In genomic region chr3:112092439-112093179, GRCh38 we compare ENCODE assay signal across 9 cellular contexts. TPM values are rescaled to one million over a fixed set of nuclear protein-coding genes. Genes with fewer than 3 reads are reported as not detected.
DNase-seq lines count a peak whose midpoint lies in the region; ATAC-seq and TF ChIP-seq lines count a peak whose summit lies in the region.
"Had no signal": no experiment of that assay in that cellular context is flagged by ENCODE, and none has a peak within 500 bp of the region (broad histone marks: within the 10 kb centered on the region; RNA-seq: fewer than 3 reads in every experiment).

No MANE protein-coding gene starts in this region.

- H3K9ac ChIP-seq in mesenchymal stem cell (ENCODE audit: low read length) = peak overlapping the region; percentile 25

- H3K27ac Mint-ChIP-seq in HFFc6 = peak overlapping the region; percentile 75
- H3K27ac Mint-ChIP-seq in WTC11 = peak overlapping the region; percentile 69

- H3K4me1 ChIP-seq in mesenchymal stem cell (ENCODE audit: control insufficient read depth, insufficient read depth, low read depth, low read length) (peaks cover 18% of the 10 kb centered on the region), ovary (ENCODE audit: insufficient read depth) (no peaks in the 10 kb centered on the region)

- no peak overlapping the region for H3K23ac ChIP-seq in mesenchymal stem cell (ENCODE audit: low read length in 2 of 2)

- TF ChIP-seq EP300 in ovary (IDR thresholded peaks at IDR 0.05) = no peak

- H3K9me3 ChIP-seq in mesenchymal stem cell (ENCODE audit: control insufficient read depth, low read length) = peaks cover 4% of the 10 kb centered on the region
- no peaks in the 10 kb centered on the region for H3K9me3 ChIP-seq in ovary

- H3K27ac ChIP-seq in mesenchymal stem cell (ENCODE audit: low read length, poor library complexity, severe bottlenecking) (peak overlapping the region; percentile 75), ovary (no peak overlapping the region)

- CTCF ChIA-PET in WTC11 (lab: Charles Lee) = interaction anchor here (2.3 kb wide), 1 partner anchor 19 kb away, joined by 12 read pairs; no protein-coding TSS in a partner anchor

- peak overlapping the region in 1 of 2 experiments; percentile 24 for H3K18ac ChIP-seq in mesenchymal stem cell (ENCODE audit: low read depth in 1 of 2, low read length in 2 of 2)

- no peak overlapping the region for H2BK12ac ChIP-seq in mesenchymal stem cell (ENCODE audit: low read length in 2 of 2)

- H3K27me3 Mint-ChIP-seq in HFFc6 (ENCODE audit: insufficient read depth) (no peaks in the 10 kb centered on the region), WTC11 (ENCODE audit: low read depth) (no peaks in the 10 kb centered on the region)

- H3K4me3 Mint-ChIP-seq in HFFc6 (peak overlapping the region; percentile 71), WTC11 (no peak overlapping the region; the same call in 1 of the 2 replicates)

- H2BK15ac ChIP-seq in mesenchymal stem cell (ENCODE audit: low read depth, poor library complexity, severe bottlenecking) = no peak overlapping the region

- peak overlapping the region in 1 of 2 experiments; percentile 41 for H3K4ac ChIP-seq in mesenchymal stem cell (ENCODE audit: low read depth in 1 of 2, low read length in 2 of 2)

- POLR2A ChIA-PET in WTC11 (lab: Charles Lee) = interaction anchor here (0.6 kb wide), 2 partner anchors 18 to 470 kb away, joined by 3 read pairs; partner anchors contain the start of gene SLC35A5

- peak overlapping the region in 1 of 2 experiments; percentile 20 for H3K4me3 ChIP-seq in mesenchymal stem cell (ENCODE audit: insufficient read depth in 1 of 2, low read depth in 1 of 2, low read length in 2 of 2)
- H3K4me3 ChIP-seq in ovary = no peak overlapping the region

- H3K27me3 ChIP-seq in mesenchymal stem cell (ENCODE audit: control insufficient read depth in 1 of 2, insufficient read depth in 1 of 2, low read length in 2 of 2) (peaks cover 0 to 6% of the 10 kb centered on the region in 2 experiments), ovary (no peaks in the 10 kb centered on the region)

- H3K9me3 Mint-ChIP-seq in HFFc6 (peaks cover 9% of the 10 kb centered on the region), WTC11 (no peaks in the 10 kb centered on the region)

- TF ChIP-seq CTCF in HFFc6 (IDR thresholded peaks at IDR 0.05) = no peak
- TF ChIP-seq CTCF in WTC11 (IDR thresholded peaks at IDR 0.05) = no peak
- no peak for TF ChIP-seq CTCF in ovary (IDR thresholded peaks at IDR 0.05)

- intact Hi-C loops in ovary (cut with DNase I) = no loop called here

- ATAC-seq in WTC11 (peak; percentile 81), GM21447 (IDR thresholded peaks at IDR 0.05; ENCODE audit: unreplicated experiment) (no peak), HG03280 (IDR thresholded peaks at IDR 0.05; ENCODE audit: unreplicated experiment) (no peak)

- peaks cover 84% of the 10 kb centered on the region for H3K4me1 Mint-ChIP-seq in HFFc6 (ENCODE audit: low read depth)
- peaks cover 55% of the 10 kb centered on the region for H3K4me1 Mint-ChIP-seq in WTC11

- H3K4me2 ChIP-seq in mesenchymal stem cell (ENCODE audit: low read length, poor library complexity, severe bottlenecking) = peak overlapping the region; percentile 39

- WGBS in mesenchymal stem cell = 47% methylated on average over 7 of the region's 7 CpGs
- 31 to 33% (median 33%) methylated on average over 7 of the region's 7 CpGs for WGBS in ovary, 3 donors

- peaks cover 16% of the 10 kb centered on the region for H3K79me1 ChIP-seq in mesenchymal stem cell (replicated peaks; ENCODE audit: low read length, poor library complexity, severe bottlenecking)

- H2AFZ ChIP-seq in mesenchymal stem cell (ENCODE audit: low read depth, low read length) = peak overlapping the region; percentile 53

- H4K91ac ChIP-seq in mesenchymal stem cell (ENCODE audit: low read length) = no peak overlapping the region

- TF ChIP-seq POLR2A in ovary (IDR thresholded peaks at IDR 0.05) = no peak

- peaks cover 0 to 12% of the 10 kb centered on the region in 2 experiments for H3K36me3 ChIP-seq in mesenchymal stem cell (ENCODE audit: control insufficient read depth in 1 of 2, insufficient read depth in 2 of 2, low read depth in 1 of 2, low read length in 2 of 2)
- H3K36me3 ChIP-seq in ovary = no peaks in the 10 kb centered on the region

- no peak overlapping the region for H2BK120ac ChIP-seq in mesenchymal stem cell (ENCODE audit: low read depth, low read length)

- peak overlapping the region; percentile 19 for H4K8ac ChIP-seq in mesenchymal stem cell (ENCODE audit: low read length)

- H3K36me3 Mint-ChIP-seq in HFFc6 (ENCODE audit: low read depth) (peaks cover 46% of the 10 kb centered on the region), WTC11 (no peaks in the 10 kb centered on the region)

- DNase-seq in DMS53 treated with DMSO at 0.1 percent for 48 hours (lab: John Stamatoyannopoulos, UW; ENCODE audit: unreplicated experiment) = peak; percentile 71
- DNase-seq in HFFc6 = no peak
- no peak for DNase-seq in WTC11 (ENCODE audit: low spot score)
- peak; percentile 42 for DNase-seq in mesenchymal stem cell
- DNase-seq in activated CD8-positive, alpha-beta memory T cell treated with anti-CD3 and anti-CD28 coated beads, Interleukin-2, amount 50 U/mL, for 4 hours = no peak
- DNase-seq in ovary = no peak
- DNase-seq: NK-92 treated with Interleukin-12 subunit alpha and Interleukin-12 subunit beta, amount 100 ng/mL, for 24 hours had no signal

- H2AK5ac ChIP-seq in mesenchymal stem cell (ENCODE audit: low read length, severe bottlenecking) = no peak overlapping the region

- H3K14ac ChIP-seq in mesenchymal stem cell (ENCODE audit: low read length in 2 of 2) = no peak overlapping the region

- H2BK5ac ChIP-seq in mesenchymal stem cell (ENCODE audit: low read depth, low read length, poor library complexity, severe bottlenecking) = no peak overlapping the region

TF ChIP-seq in WTC11, 78 proteins besides CTCF, POLR2A, EP300 and RAD21:
- TF ChIP-seq GRHL2 (CRISPR knock-in tag; IDR thresholded peaks at IDR 0.05; ENCODE audit: insufficient replicate concordance, severe bottlenecking) (no peak), E2F1 (CRISPR knock-in tag; IDR thresholded peaks at IDR 0.05) (no peak), ERG (CRISPR knock-in tag; IDR thresholded peaks at IDR 0.05) (no peak)

RNA-seq across cellular contexts. Expression of gene C3orf52, which starts 6.4 kb away (rescaled TPM):
- 10 to 100 TPM in 5 of 6 experiments, 1 to 10 TPM in 1; 9.7 to 11.6 (median 10.7) TPM for total RNA-seq in HFFc6 (2021; fragmentation: NEBNext Ultra II Directional; extraction: Animal tissue kit (Norgen Biotek cat#: 25700))
- total RNA-seq in WTC11 (2021) (10.2 to 14.3 TPM (median 10.3 TPM) in 3 replicates), ovary (1 to 10 TPM in 2 of 7 donors, under 1 TPM in 5; 0.28 to 5.5 (median 0.48) TPM)
- 1.0 TPM for polyA plus RNA-seq in mesenchymal stem cell (2013, experiment 1 of 2)
- 1.4 TPM for polyA plus RNA-seq in mesenchymal stem cell (2013, experiment 2 of 2)
- polyA plus RNA-seq in ovary = 1 to 10 TPM in 1 of 2 donors, under 1 TPM in 1; 0.24 to 1.0 TPM

RNA-seq across cellular contexts. Expression of gene GCSAM, which starts 40.4 kb away (rescaled TPM):
- not detected for total RNA-seq in HFFc6 (2021; fragmentation: NEBNext Ultra II Directional; extraction: Animal tissue kit (Norgen Biotek cat#: 25700))
- total RNA-seq in WTC11 (2021) (0.07 to 0.17 TPM in 2 of 3 replicates, not detected in the other), ovary (under 1 TPM in 2 of 7 donors, not detected in 5; 0.11 to 0.23 TPM)
- polyA plus RNA-seq in mesenchymal stem cell (2013, experiment 1 of 2) = not detected
- polyA plus RNA-seq in mesenchymal stem cell (2013, experiment 2 of 2) = 0.04 TPM
- polyA plus RNA-seq in ovary = under 1 TPM; 0.13 to 0.83 TPM

RNA-seq across cellular contexts. Expression of gene TMPRSS7, which starts 58.1 kb away (rescaled TPM):
- total RNA-seq in HFFc6 (2021; fragmentation: NEBNext Ultra II Directional; extraction: Animal tissue kit (Norgen Biotek cat#: 25700)) = under 1 TPM in 1 of 6 experiments, not detected in 5; 0.10 TPM
- not detected in 3 replicates for total RNA-seq in WTC11 (2021)
- polyA plus RNA-seq in mesenchymal stem cell (2013, experiment 1 of 2) = not detected
- polyA plus RNA-seq in mesenchymal stem cell (2013, experiment 2 of 2) = not detected
- under 1 TPM in 1 of 7 donors, not detected in 6; 0.34 TPM for total RNA-seq in ovary
- polyA plus RNA-seq in ovary = not detected

Comparison
In these comparisons a context has a peak if more than half of its experiments do, and no peak if none do; other contexts are left out.
1. DNase-seq: peak in DMS53 treated with DMSO at 0.1 percent for 48 hours (single experiment) and mesenchymal stem cell (single experiment); none in HFFc6 (single experiment), WTC11 (single experiment), activated CD8-positive, alpha-beta memory T cell treated with anti-CD3 and anti-CD28 coated beads, Interleukin-2, amount 50 U/mL, for 4 hours (single experiment) and ovary (0 of 5).